ENCODE assay signal across 35 cellular contexts in the genomic region with DNA sequence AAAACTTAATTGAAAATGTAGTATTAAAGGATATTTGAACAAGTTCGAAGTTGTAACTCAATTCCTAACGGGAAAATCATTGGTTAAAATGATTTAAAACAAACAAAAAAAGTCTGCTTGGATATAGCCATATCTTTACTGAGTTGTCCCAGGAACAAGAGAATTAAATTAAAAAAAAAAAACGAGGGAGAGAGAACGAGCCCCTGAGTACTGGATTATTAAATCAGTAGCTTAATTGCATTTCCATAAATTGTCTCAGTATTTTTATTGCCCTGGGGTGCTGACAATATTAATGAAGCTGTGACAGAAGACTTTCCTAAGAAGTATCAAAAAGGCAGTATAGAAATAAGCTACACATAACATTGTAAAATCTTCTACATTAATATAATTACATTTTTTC.
"Had no signal": no experiment of that assay in that cellular context is flagged by ENCODE, and none has a peak within 500 bp of the region (broad histone marks: within the 10 kb centered on the region; RNA-seq: fewer than 3 reads in every experiment).

No MANE protein-coding gene starts in this region.

- H3K27ac ChIP-seq: KMS-11 had no signal

- H3K4me2 ChIP-seq: KMS-11 had no signal

- H3K9me3 ChIP-seq: MG63 had no signal

- H3K4me3 ChIP-seq: MG63 had no signal

- H3K27me3 ChIP-seq: MG63 had no signal

- DNase-seq: Karpas-422, Kasumi-1, KBM-7, KG1, MG63, MM.1S, MV-4-11, NCI-H1048, NCI-H1092, NCI-H1092 treated with DMSO at 0.1 percent for 48 hours, NCI-H1105, NCI-H1105 treated with DMSO at 0.1 percent for 48 hours, NCI-H1417, NCI-H1417 treated with DMSO at 0.1 percent for 48 hours, NCI-H1436, NCI-H1436 treated with DMSO at 0.1 percent for 48 hours, NCI-H146, NCI-H1694, NCI-H1694 treated with DMSO at 0.1 percent for 48 hours, NCI-H187, NCI-H187 treated with DMSO at 0.1 percent for 48 hours, NCI-H1930, NCI-H2029, NCI-H2029 treated with DMSO at 0.1 percent for 48 hours, NCI-H2081, NCI-H2081 treated with DMSO at 0.1 percent for 48 hours, NCI-H2107, NCI-H2171, NCI-H2171 treated with DMSO at 0.1 percent for 48 hours, NCI-H2227 treated with DMSO at 0.1 percent for 48 hours, NCI-H226, NCI-H345, NCI-H446, NCI-H510A had no signal

- H3K9ac ChIP-seq: KMS-11 had no signal

- H3K36me3 ChIP-seq: MG63 had no signal
